1 cellular context compared by ENCODE assay signal in the genomic region with DNA sequence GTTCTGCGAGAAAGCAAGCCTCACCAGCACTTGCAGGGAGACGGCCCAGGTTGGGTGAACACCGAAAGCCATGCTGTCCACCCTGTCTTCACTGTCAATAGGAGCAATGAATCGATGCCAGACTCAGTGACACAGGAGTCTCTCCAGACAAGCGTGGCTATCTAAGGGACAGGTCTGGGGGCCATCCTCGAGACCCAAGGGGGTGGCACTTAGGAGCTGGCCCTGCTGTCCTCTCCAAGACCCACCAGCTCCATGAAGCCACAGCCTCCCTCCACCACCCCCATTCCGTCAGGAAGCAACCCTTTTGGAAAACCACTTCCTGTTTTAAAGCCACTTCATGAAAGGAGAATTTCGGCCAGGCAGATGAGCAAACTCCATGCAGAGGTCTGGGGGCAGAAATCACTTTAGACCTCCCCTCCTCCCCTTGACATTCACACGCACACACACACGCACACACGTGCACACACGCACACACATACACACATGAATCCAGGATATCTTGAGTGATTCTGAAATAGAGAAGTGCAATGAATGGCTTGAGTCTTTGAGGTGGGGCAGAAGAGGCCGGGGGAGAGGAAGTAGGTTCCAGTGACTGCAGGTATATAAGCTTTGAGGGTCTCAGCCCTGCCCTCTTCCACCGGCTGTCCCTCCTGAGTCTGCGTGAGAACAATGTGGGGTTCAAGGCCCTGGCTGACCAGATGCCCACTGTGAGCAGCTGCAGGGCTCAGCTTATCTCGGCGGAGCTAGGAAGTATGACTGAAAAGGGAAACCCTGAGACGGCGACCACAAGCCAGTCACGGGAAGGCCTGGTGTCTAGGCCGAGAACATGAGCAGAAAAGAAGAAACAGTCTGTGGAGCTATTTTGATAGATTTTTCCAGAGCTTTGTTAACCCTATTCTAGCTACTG.
A peak's percentile ranks its signal among the peaks of the same experiment; 100 is the strongest.
TF ChIP-seq lines count a peak whose summit lies in the region.

No MANE protein-coding gene starts in this region.

TF ChIP-seq in GM12878, 131 proteins besides CTCF, POLR2A, EP300 and RAD21 (continued from another document and continues in another):
- TF ChIP-seq, protein P1, sequence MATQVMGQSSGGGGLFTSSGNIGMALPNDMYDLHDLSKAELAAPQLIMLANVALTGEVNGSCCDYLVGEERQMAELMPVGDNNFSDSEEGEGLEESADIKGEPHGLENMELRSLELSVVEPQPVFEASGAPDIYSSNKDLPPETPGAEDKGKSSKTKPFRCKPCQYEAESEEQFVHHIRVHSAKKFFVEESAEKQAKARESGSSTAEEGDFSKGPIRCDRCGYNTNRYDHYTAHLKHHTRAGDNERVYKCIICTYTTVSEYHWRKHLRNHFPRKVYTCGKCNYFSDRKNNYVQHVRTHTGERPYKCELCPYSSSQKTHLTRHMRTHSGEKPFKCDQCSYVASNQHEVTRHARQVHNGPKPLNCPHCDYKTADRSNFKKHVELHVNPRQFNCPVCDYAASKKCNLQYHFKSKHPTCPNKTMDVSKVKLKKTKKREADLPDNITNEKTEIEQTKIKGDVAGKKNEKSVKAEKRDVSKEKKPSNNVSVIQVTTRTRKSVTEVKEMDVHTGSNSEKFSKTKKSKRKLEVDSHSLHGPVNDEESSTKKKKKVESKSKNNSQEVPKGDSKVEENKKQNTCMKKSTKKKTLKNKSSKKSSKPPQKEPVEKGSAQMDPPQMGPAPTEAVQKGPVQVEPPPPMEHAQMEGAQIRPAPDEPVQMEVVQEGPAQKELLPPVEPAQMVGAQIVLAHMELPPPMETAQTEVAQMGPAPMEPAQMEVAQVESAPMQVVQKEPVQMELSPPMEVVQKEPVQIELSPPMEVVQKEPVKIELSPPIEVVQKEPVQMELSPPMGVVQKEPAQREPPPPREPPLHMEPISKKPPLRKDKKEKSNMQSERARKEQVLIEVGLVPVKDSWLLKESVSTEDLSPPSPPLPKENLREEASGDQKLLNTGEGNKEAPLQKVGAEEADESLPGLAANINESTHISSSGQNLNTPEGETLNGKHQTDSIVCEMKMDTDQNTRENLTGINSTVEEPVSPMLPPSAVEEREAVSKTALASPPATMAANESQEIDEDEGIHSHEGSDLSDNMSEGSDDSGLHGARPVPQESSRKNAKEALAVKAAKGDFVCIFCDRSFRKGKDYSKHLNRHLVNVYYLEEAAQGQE (IDR thresholded peaks at IDR 0.05; ENCODE audit: low read depth, low read length) = no peak
- TF ChIP-seq IRF4 (IDR thresholded peaks at IDR 0.05; ENCODE audit: low read depth, low read length) (peak; percentile 27; the same call in 1 of the 2 replicates), SMC3 (IDR thresholded peaks at IDR 0.05; ENCODE audit: borderline replicate concordance, low read length) (no peak), SUPT20H (IDR thresholded peaks at IDR 0.05; ENCODE audit: borderline replicate concordance, control insufficient read depth, low read depth, low read length) (no peak), TCF12 (IDR thresholded peaks at IDR 0.05; ENCODE audit: low read depth, low read length) (peak; percentile 70), BCL3 (IDR thresholded peaks at IDR 0.05; ENCODE audit: borderline replicate concordance, insufficient read depth, low read depth, low read length, poor library complexity, severe bottlenecking) (peak; percentile 50), CEBPB (IDR thresholded peaks at IDR 0.05; ENCODE audit: borderline replicate concordance in 1 of 2, low read depth in 2 of 2, low read length in 2 of 2) (no peak), ATF7 (IDR thresholded peaks at IDR 0.05; ENCODE audit: low read depth) (peak; percentile 43; the same call in 1 of the 2 replicates), EZH2 (IDR thresholded peaks at IDR 0.05; ENCODE audit: borderline replicate concordance, control insufficient read depth, low read depth, low read length) (no peak), ZNF384 (IDR thresholded peaks at IDR 0.05; ENCODE audit: borderline replicate concordance, low read depth, low read length) (no peak), SREBF2 (IDR thresholded peaks at IDR 0.05; ENCODE audit: low read length) (no peak), YBX1 (IDR thresholded peaks at IDR 0.05) (no peak), STAT1 (conservative IDR thresholded peaks at IDR 0.05) (no peak), TARDBP (IDR thresholded peaks at IDR 0.05; ENCODE audit: borderline replicate concordance) (no peak; the same call in 1 of the 2 replicates), PML (IDR thresholded peaks at IDR 0.05; ENCODE audit: low read length) (no peak; the same call in 1 of the 2 replicates), POLR2AphosphoS2 (IDR thresholded peaks at IDR 0.05; ENCODE audit: low read depth, low read length) (no peak), RAD51 (IDR thresholded peaks at IDR 0.05) (no peak; the same call in 1 of the 2 replicates), NR2C1 (IDR thresholded peaks at IDR 0.05) (no peak), NRF1 (conservative IDR thresholded peaks at IDR 0.05; ENCODE audit: low read depth, low read length) (no peak), ZSCAN29 (IDR thresholded peaks at IDR 0.05) (no peak), SMAD5 (IDR thresholded peaks at IDR 0.05; ENCODE audit: low read depth) (no peak), MYC (IDR thresholded peaks at IDR 0.05; ENCODE audit: insufficient read depth, insufficient read length, insufficient replicate concordance, low read length, severe bottlenecking) (no peak), CHD4 (IDR thresholded peaks at IDR 0.05) (no peak), HDGF (IDR thresholded peaks at IDR 0.05) (no peak), BCL11A (IDR thresholded peaks at IDR 0.05; ENCODE audit: low read depth, low read length) (peak; percentile 9; the same call in 1 of the 2 replicates), SIN3A (IDR thresholded peaks at IDR 0.05; ENCODE audit: low read depth, low read length) (no peak), RCOR1 (conservative IDR thresholded peaks at IDR 0.05; ENCODE audit: low read depth, low read length) (no peak), ZZZ3 (IDR thresholded peaks at IDR 0.05; ENCODE audit: control insufficient read depth, insufficient read length, low read depth) (no peak), KLF5 (IDR thresholded peaks at IDR 0.05; ENCODE audit: partially characterized antibody) (no peak), STAT3 (IDR thresholded peaks at IDR 0.05; ENCODE audit: low read depth, low read length) (no peak), ELK1 (IDR thresholded peaks at IDR 0.05; ENCODE audit: low read depth, low read length) (no peak), PBX3 (IDR thresholded peaks at IDR 0.05; ENCODE audit: insufficient replicate concordance, low read depth, low read length) (no peak), USF2 (IDR thresholded peaks at IDR 0.05; ENCODE audit: borderline replicate concordance, low read depth, low read length) (no peak)
- TF ChIP-seq, protein P2, sequence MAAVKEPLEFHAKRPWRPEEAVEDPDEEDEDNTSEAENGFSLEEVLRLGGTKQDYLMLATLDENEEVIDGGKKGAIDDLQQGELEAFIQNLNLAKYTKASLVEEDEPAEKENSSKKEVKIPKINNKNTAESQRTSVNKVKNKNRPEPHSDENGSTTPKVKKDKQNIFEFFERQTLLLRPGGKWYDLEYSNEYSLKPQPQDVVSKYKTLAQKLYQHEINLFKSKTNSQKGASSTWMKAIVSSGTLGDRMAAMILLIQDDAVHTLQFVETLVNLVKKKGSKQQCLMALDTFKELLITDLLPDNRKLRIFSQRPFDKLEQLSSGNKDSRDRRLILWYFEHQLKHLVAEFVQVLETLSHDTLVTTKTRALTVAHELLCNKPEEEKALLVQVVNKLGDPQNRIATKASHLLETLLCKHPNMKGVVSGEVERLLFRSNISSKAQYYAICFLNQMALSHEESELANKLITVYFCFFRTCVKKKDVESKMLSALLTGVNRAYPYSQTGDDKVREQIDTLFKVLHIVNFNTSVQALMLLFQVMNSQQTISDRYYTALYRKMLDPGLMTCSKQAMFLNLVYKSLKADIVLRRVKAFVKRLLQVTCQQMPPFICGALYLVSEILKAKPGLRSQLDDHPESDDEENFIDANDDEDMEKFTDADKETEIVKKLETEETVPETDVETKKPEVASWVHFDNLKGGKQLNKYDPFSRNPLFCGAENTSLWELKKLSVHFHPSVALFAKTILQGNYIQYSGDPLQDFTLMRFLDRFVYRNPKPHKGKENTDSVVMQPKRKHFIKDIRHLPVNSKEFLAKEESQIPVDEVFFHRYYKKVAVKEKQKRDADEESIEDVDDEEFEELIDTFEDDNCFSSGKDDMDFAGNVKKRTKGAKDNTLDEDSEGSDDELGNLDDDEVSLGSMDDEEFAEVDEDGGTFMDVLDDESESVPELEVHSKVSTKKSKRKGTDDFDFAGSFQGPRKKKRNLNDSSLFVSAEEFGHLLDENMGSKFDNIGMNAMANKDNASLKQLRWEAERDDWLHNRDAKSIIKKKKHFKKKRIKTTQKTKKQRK (IDR thresholded peaks at IDR 0.05; ENCODE audit: low read depth, low read length) = no peak
- TF ChIP-seq, protein P3, sequence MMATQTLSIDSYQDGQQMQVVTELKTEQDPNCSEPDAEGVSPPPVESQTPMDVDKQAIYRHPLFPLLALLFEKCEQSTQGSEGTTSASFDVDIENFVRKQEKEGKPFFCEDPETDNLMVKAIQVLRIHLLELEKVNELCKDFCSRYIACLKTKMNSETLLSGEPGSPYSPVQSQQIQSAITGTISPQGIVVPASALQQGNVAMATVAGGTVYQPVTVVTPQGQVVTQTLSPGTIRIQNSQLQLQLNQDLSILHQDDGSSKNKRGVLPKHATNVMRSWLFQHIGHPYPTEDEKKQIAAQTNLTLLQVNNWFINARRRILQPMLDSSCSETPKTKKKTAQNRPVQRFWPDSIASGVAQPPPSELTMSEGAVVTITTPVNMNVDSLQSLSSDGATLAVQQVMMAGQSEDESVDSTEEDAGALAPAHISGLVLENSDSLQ (IDR thresholded peaks at IDR 0.05) = peak; percentile 10; the same call in 1 of the 2 replicates
- TF ChIP-seq, protein P4, sequence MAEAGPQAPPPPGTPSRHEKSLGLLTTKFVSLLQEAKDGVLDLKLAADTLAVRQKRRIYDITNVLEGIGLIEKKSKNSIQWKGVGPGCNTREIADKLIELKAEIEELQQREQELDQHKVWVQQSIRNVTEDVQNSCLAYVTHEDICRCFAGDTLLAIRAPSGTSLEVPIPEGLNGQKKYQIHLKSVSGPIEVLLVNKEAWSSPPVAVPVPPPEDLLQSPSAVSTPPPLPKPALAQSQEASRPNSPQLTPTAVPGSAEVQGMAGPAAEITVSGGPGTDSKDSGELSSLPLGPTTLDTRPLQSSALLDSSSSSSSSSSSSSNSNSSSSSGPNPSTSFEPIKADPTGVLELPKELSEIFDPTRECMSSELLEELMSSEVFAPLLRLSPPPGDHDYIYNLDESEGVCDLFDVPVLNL (IDR thresholded peaks at IDR 0.05; ENCODE audit: low read depth, low read length) = no peak
- TF ChIP-seq, protein P5, sequence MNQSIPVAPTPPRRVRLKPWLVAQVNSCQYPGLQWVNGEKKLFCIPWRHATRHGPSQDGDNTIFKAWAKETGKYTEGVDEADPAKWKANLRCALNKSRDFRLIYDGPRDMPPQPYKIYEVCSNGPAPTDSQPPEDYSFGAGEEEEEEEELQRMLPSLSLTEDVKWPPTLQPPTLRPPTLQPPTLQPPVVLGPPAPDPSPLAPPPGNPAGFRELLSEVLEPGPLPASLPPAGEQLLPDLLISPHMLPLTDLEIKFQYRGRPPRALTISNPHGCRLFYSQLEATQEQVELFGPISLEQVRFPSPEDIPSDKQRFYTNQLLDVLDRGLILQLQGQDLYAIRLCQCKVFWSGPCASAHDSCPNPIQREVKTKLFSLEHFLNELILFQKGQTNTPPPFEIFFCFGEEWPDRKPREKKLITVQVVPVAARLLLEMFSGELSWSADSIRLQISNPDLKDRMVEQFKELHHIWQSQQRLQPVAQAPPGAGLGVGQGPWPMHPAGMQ (IDR thresholded peaks at IDR 0.05; ENCODE audit: borderline replicate concordance) = no peak
